8 cellular contexts compared by ENCODE assay signal in genomic region chr6:113856571-113857564, GRCh38. TPM values are rescaled to one million over a fixed set of nuclear protein-coding genes. Genes with fewer than 3 reads are reported as not detected.
DNase-seq lines count a peak whose midpoint lies in the region; ATAC-seq and TF ChIP-seq lines count a peak whose summit lies in the region.

A gene with protein sequence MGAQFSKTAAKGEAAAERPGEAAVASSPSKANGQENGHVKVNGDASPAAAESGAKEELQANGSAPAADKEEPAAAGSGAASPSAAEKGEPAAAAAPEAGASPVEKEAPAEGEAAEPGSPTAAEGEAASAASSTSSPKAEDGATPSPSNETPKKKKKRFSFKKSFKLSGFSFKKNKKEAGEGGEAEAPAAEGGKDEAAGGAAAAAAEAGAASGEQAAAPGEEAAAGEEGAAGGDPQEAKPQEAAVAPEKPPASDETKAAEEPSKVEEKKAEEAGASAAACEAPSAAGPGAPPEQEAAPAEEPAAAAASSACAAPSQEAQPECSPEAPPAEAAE (plus strand): TSS chr6:113857345. CDS start chr6:113857746, 401 bp downstream.

- ATAC-seq in central memory CD8-positive, alpha-beta T cell (replicated peaks; ENCODE audit: extremely low read depth, poor library complexity, severe bottlenecking): no peak
- ATAC-seq in sciatic nerve: peak; percentile 82

- H3K27ac ChIP-seq in SJSA1 (peak within 1 kb of the TSS; percentile 84), iPS-20b (ENCODE audit: low read length) (peak within 1 kb of the TSS; percentile 90)

- H3K4me3 Mint-ChIP-seq in central memory CD8-positive, alpha-beta T cell: no peak within 1 kb of the TSS

- peaks cover 11% of the 10 kb centered on the region for H3K4me1 Mint-ChIP-seq in central memory CD8-positive, alpha-beta T cell

- TF ChIP-seq CTCF in HFF-Myc (IDR thresholded peaks at IDR 0.05; ENCODE audit: low read depth, low read length, missing control alignments): no peak

- DNase-seq in stimulated activated CD4-positive, alpha-beta T cell treated with anti-CD3 and anti-CD28 coated beads, Interleukin-4, amount 100 ng/mL, for 1 hour: peak; percentile 46
- no peak for DNase-seq in stimulated activated CD4-positive, alpha-beta T cell treated with anti-CD3 and anti-CD28 coated beads, Interleukin-4, amount 100 ng/mL, for 24 hours
- DNase-seq in HFF-Myc (ENCODE audit: extremely low read depth, low read depth) (no peak), NCI-H1048 (lab: John Stamatoyannopoulos, UW) (peak; percentile 78), SJSA1 (ENCODE audit: low read depth in 1 of 2, low spot score in 2 of 2) (peak; percentile 83 to 93), sciatic nerve (ENCODE audit: low spot score) (peak; percentile 90)
- DNase-seq in central memory CD8-positive, alpha-beta T cell (ENCODE audit: low spot score in 2 of 2): no peak

- H3K27me3 ChIP-seq in SJSA1 (replicated peaks) (no peaks in the 10 kb centered on the region), iPS-20b (ENCODE audit: insufficient read depth, low read length) (peaks cover 46% of the 10 kb centered on the region)

- peaks cover 32% of the 10 kb centered on the region for H3K36me3 ChIP-seq in SJSA1
- H3K36me3 ChIP-seq in iPS-20b (ENCODE audit: insufficient read depth, low read depth, low read length): peaks cover 16% of the 10 kb centered on the region

- H3K9me3 ChIP-seq in SJSA1 (replicated peaks) (no peaks in the 10 kb centered on the region), iPS-20b (ENCODE audit: insufficient read depth, low read depth, low read length) (no peaks in the 10 kb centered on the region)

- intact Hi-C loops in sciatic nerve (cut with DNase I): no loop called here

- H3K4me3 ChIP-seq in HFF-Myc (replicated peaks; ENCODE audit: low read depth, low read length): peak within 1 kb of the TSS; percentile 69
- H3K4me3 ChIP-seq in SJSA1: peak within 1 kb of the TSS; percentile 65
- peak within 1 kb of the TSS; percentile 96 for H3K4me3 ChIP-seq in iPS-20b (ENCODE audit: low read length)

- peaks cover 29% of the 10 kb centered on the region for H3K27me3 Mint-ChIP-seq in central memory CD8-positive, alpha-beta T cell

- H3K9ac ChIP-seq in iPS-20b (ENCODE audit: low read depth, low read length): peak within 1 kb of the TSS; percentile 100

- H3K27ac Mint-ChIP-seq in central memory CD8-positive, alpha-beta T cell (ENCODE audit: low read depth): peak within 1 kb of the TSS; percentile 49

- peaks cover 3% of the 10 kb centered on the region for H3K4me1 ChIP-seq in SJSA1 (replicated peaks)
- no peaks in the 10 kb centered on the region for H3K4me1 ChIP-seq in iPS-20b (ENCODE audit: insufficient read depth, low read length)

- no peaks in the 10 kb centered on the region for H3K9me3 Mint-ChIP-seq in central memory CD8-positive, alpha-beta T cell

- H3K36me3 Mint-ChIP-seq in central memory CD8-positive, alpha-beta T cell (ENCODE audit: insufficient read depth): peaks cover 10% of the 10 kb centered on the region

RNA-seq across cellular contexts. Expression of the gene that starts here (rescaled TPM):
- total RNA-seq in SJSA1 (2014; rRNA removed; shearing (Covaris generic)): 148 and 159 TPM in 2 replicates
- 199 TPM for total RNA-seq in sciatic nerve

Comparison
In these comparisons a context has a peak if more than half of its experiments do, and no peak if none do; other contexts are left out.
1. DNase-seq: peak in stimulated activated CD4-positive, alpha-beta T cell treated with anti-CD3 and anti-CD28 coated beads, Interleukin-4, amount 100 ng/mL, for 1 hour (single experiment), NCI-H1048 (single experiment), SJSA1 (2 of 2) and sciatic nerve (single experiment); none in stimulated activated CD4-positive, alpha-beta T cell treated with anti-CD3 and anti-CD28 coated beads, Interleukin-4, amount 100 ng/mL, for 24 hours (single experiment), HFF-Myc (single experiment) and central memory CD8-positive, alpha-beta T cell (0 of 2).
2. Peak in every context shown above with its lines, with median percentiles within 50 percentile points of each other: H3K4me3 ChIP-seq.